Comparison of ENCODE assay signal across 8 cellular contexts in the genomic region with DNA sequence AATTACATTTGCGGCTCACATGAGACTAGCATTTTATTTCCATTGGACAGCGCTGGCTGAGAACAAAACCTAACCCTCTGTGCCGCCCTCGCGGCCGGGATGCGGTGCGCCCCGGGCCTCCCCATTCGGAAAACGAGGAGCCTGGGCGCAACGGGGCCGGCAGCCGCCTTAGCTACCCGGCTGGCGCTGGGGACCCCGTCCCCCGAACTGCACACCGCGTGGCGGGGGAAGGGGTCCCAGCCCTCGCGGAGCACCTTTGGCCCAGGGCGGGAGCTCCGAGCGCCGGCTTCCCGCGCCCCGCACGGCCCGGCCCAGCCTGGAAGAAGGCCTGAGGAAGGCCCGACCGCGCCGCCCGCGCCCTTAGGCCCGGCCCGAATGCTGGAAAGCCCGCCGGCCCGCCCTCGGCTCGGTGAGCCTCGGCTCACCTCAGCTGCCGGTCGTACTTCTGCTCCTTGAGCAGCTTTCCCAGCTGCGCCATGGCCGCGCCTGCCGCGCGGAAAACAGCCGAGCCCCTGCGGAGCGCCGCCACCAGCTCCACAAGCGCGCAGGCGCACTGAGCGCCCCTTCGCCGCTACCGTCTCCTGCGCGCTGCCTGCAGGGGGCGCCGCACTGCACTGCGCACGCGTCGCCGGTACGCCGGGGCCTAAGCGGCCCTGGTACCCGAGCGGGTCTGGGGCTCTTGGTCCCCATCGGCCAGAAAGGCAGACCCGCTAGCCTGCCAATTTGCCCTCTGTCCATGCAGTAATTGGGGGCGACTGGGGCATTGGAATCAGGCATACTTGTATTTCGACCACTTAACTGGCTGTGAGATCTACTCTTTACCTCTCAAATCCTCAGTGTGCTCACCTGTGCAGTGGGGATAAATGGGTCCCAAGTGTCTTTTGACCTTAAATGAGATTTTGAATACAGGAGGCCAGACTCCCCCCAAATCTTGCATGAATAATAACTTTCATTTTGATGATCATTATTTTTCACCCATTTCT. TPM values are rescaled to one million over a fixed set of nuclear protein-coding genes. Genes with fewer than 3 reads are reported as not detected.
DNase-seq lines count a peak whose midpoint lies in the region; ATAC-seq and TF ChIP-seq lines count a peak whose summit lies in the region.

TSS of gene NAE1 (minus strand) at position 555 of the 983 bp plus-strand sequence. CDS start at position 478, 77 bp downstream.

- peak within 1 kb of the TSS; percentile 92 for H3K9ac ChIP-seq in adipocyte (ENCODE audit: low read length)

- intact Hi-C loops in heart right ventricle (cut with DNase I), result loop anchor here in 7 of 10 donors (1.0 to 5.0 kb wide), 5 partner anchors 36 to 42 kb away; no protein-coding TSS in a partner anchor
- intact Hi-C loops in posterior vena cava (cut with DNase I), result loop anchor here in 1 of 2 donors (5.0 kb wide), 1 partner anchor 37 kb away; no protein-coding TSS in a partner anchor
- intact Hi-C loops in upper lobe of right lung (cut with DNase I), result no loop called here

- H3K4me3 ChIP-seq in adipocyte (ENCODE audit: low read length), result peak within 1 kb of the TSS; percentile 86
- H3K4me3 ChIP-seq in heart right ventricle, result peak within 1 kb of the TSS; percentile 77 to 96 (median 86)
- H3K4me3 ChIP-seq in upper lobe of right lung, result peak within 1 kb of the TSS; percentile 88

- peak; percentile 96 for ATAC-seq in HG02759 (IDR thresholded peaks at IDR 0.05; ENCODE audit: unreplicated experiment)
- peak; percentile 97 to 99 (median 98) for ATAC-seq in heart right ventricle
- peak; percentile 99 for ATAC-seq in upper lobe of right lung

- H3K27me3 ChIP-seq in adipocyte (replicated peaks; ENCODE audit: control insufficient read depth, insufficient read depth, low read length) (no peaks in the 10 kb centered on the region), heart right ventricle (no peaks in the 10 kb centered on the region), upper lobe of right lung (no peaks in the 10 kb centered on the region)

- DNase-seq in NCI-H128 (lab: John Stamatoyannopoulos, UW; ENCODE audit: unreplicated experiment) (peak; percentile 68), SW480 (ENCODE audit: low spot score) (peak; percentile 76), adipocyte (ENCODE audit: low read depth) (peak; percentile 95), heart right ventricle (peak; percentile 80 to 92), posterior vena cava (ENCODE audit: low spot score) (peak; percentile 96), upper lobe of right lung (peak; percentile 94)

- H3K27ac ChIP-seq in heart right ventricle (peak within 1 kb of the TSS; percentile 46 to 94 (median 90)), upper lobe of right lung (peak within 1 kb of the TSS; percentile 90)

- no peaks in the 10 kb centered on the region for H3K9me3 ChIP-seq in adipocyte (ENCODE audit: control insufficient read depth, low read length)
- no peaks in the 10 kb centered on the region for H3K9me3 ChIP-seq in heart right ventricle
- H3K9me3 ChIP-seq in upper lobe of right lung, result no peaks in the 10 kb centered on the region

- WGBS in heart right ventricle, 2 donors, result 1% methylated on average over 75 to 84 of the region's 84 CpGs

- H3K36me3 ChIP-seq in adipocyte (ENCODE audit: control insufficient read depth, insufficient read depth, low read length, severe bottlenecking) (peaks cover 20% of the 10 kb centered on the region), heart right ventricle (peaks cover 0 to 29% (median 2%) of the 10 kb centered on the region in 9 donors), upper lobe of right lung (peaks cover 23% of the 10 kb centered on the region)

- TF ChIP-seq CTCF in GM12873 (IDR thresholded peaks at IDR 0.05; ENCODE audit: insufficient read depth, low read depth, low read length, missing control alignments), result peak; percentile 99
- peak; percentile 95 to 100 (median 99) for TF ChIP-seq CTCF in heart right ventricle (IDR thresholded peaks at IDR 0.05)
- TF ChIP-seq CTCF in upper lobe of right lung (IDR thresholded peaks at IDR 0.05), result peak; percentile 97

- H3K4me1 ChIP-seq in adipocyte (ENCODE audit: control insufficient read depth, insufficient read depth, low read length) (peaks cover 12% of the 10 kb centered on the region), heart right ventricle (peaks cover 5 to 25% (median 14%) of the 10 kb centered on the region in 9 donors), upper lobe of right lung (peaks cover 18% of the 10 kb centered on the region)

RNA-seq across cellular contexts. Expression of gene NAE1, which starts in this region (rescaled TPM):
- 10 to 100 TPM; 29.6 to 35.9 (median 31.3) TPM for total RNA-seq in heart right ventricle
- polyA plus RNA-seq in heart right ventricle, result 10 to 100 TPM; 23.7 to 27.8 TPM
- 10 to 100 TPM; 37.4 to 37.6 TPM for total RNA-seq in posterior vena cava
- 41.8 TPM for total RNA-seq in upper lobe of right lung

Comparison
In these comparisons a context has a peak if more than half of its experiments do, and no peak if none do; other contexts are left out.
1. Peak in every context shown above with its lines: DNase-seq, ATAC-seq, H3K4me3 ChIP-seq and H3K27ac ChIP-seq.